Comparison of ENCODE assay signal across 8 cellular contexts in genomic region chr5:66958126-66958983, GRCh38.
A peak's percentile ranks its signal among the peaks of the same experiment; 100 is the strongest.
DNase-seq lines count a peak whose midpoint lies in the region; ATAC-seq, FAIRE-seq and TF ChIP-seq lines count a peak whose summit lies in the region.

No MANE protein-coding gene starts in this region.

- H3K9me3 ChIP-seq in liver (ENCODE audit: control insufficient read depth in 4 of 4, low read length in 3 of 4) = no peaks in the 10 kb centered on the region
- no peaks in the 10 kb centered on the region for H3K9me3 ChIP-seq in HepG2 (ENCODE audit: low read length)
- H3K9me3 ChIP-seq in neural cell (ENCODE audit: low read length) = no peaks in the 10 kb centered on the region
- H3K9me3 ChIP-seq in aorta (ENCODE audit: control insufficient read depth, low read length) = no peaks in the 10 kb centered on the region

- ATAC-seq in HepG2 (no peak), aorta (ENCODE audit: low FRiP score) (peak; percentile 72), GM18505 (IDR thresholded peaks at IDR 0.05; ENCODE audit: unreplicated experiment) (no peak)

- TF ChIP-seq EP300 in HepG2 (IDR thresholded peaks at IDR 0.05; ENCODE audit: low read depth in 2 of 2, low read length in 2 of 2) (no peak), HepG2 (CRISPR knock-in tag; IDR thresholded peaks at IDR 0.05; ENCODE audit: borderline replicate concordance) (no peak), neural cell (conservative IDR thresholded peaks at IDR 0.05; ENCODE audit: poor library complexity, severe bottlenecking) (no peak)

- no peak for TF ChIP-seq CTCF in liver (IDR thresholded peaks at IDR 0.05; ENCODE audit: low read depth, low read length, missing input control)
- TF ChIP-seq CTCF in HepG2 (CRISPR knock-in tag; IDR thresholded peaks at IDR 0.05) = no peak
- TF ChIP-seq CTCF in neural cell (IDR thresholded peaks at IDR 0.05; ENCODE audit: poor library complexity, severe bottlenecking) = no peak

- H3K27me3 ChIP-seq in liver (ENCODE audit: control insufficient read depth in 4 of 4, insufficient read depth in 4 of 4, low read length in 3 of 4) (no peaks in the 10 kb centered on the region), HepG2 (ENCODE audit: control insufficient read depth in 1 of 2, insufficient read depth in 2 of 2, low read length in 2 of 2) (peaks cover 0 to 4% of the 10 kb centered on the region in 2 experiments; a peak in 2 of 5 replicates), neural cell (ENCODE audit: insufficient read depth, low read depth, low read length) (no peaks in the 10 kb centered on the region), aorta (ENCODE audit: control insufficient read depth in 1 of 2, insufficient read depth in 2 of 2, low read length in 1 of 2) (no peaks in the 10 kb centered on the region)

- H3K79me2 ChIP-seq in HepG2 (ENCODE audit: insufficient read depth, low read length) = no peaks in the 10 kb centered on the region
- no peaks in the 10 kb centered on the region for H3K79me2 ChIP-seq in neural cell (replicated peaks; ENCODE audit: insufficient read depth, low read length)

- no peak overlapping the region for H3K4me2 ChIP-seq in HepG2 (ENCODE audit: low read depth, low read length)
- peak overlapping the region; percentile 43 for H3K4me2 ChIP-seq in neural cell (ENCODE audit: low read length)

- H3K4me3 ChIP-seq in liver (ENCODE audit: low read depth in 1 of 3, low read length in 3 of 3) (peak overlapping the region in 1 of 3 donors; percentile 4), HepG2 (replicated peaks in 1 of 3; ENCODE audit: insufficient read depth in 1 of 3, low read depth in 2 of 3, low read length in 3 of 3) (no peak overlapping the region), neural cell (ENCODE audit: low read length) (peak overlapping the region; percentile 55), aorta (ENCODE audit: low read length in 2 of 2) (peak overlapping the region; percentile 51 to 92)

- TF ChIP-seq RAD21 in liver (IDR thresholded peaks at IDR 0.05) = no peak
- TF ChIP-seq RAD21 in HepG2 (CRISPR knock-in tag; IDR thresholded peaks at IDR 0.05) = no peak
- no peak for TF ChIP-seq RAD21 in neural cell (conservative IDR thresholded peaks at IDR 0.05)

- in situ Hi-C loops in HepG2 (cut with HindIII; ENCODE audit: extremely low pct_ligation_motif_present, low pct_unique_long_range_greater_than_20kb) = no loop called here

- TF ChIP-seq POLR2A in HepG2 (IDR thresholded peaks at IDR 0.05; ENCODE audit: insufficient read depth in 1 of 2, low read depth in 2 of 2, low read length in 2 of 2) = no peak
- no peak for TF ChIP-seq POLR2A in GM18505 (IDR thresholded peaks at IDR 0.05; ENCODE audit: borderline replicate concordance, extremely low read depth, insufficient read depth, insufficient read length)

- no peak overlapping the region for H2AFZ ChIP-seq in HepG2 (ENCODE audit: low read length)
- no peak overlapping the region for H2AFZ ChIP-seq in neural cell (ENCODE audit: low read depth, low read length)

- no peaks in the 10 kb centered on the region for H3F3A ChIP-seq in neural cell (ENCODE audit: insufficient read depth, low read length, poor library complexity, severe bottlenecking)

- CTCF ChIA-PET in HepG2 (lab: Yijun Ruan, JAX; ENCODE audit: low intra/inter-chr PET ratio, low total read pairs) = no interaction called here

- intact Hi-C loops in HepG2 (cut with micrococcal nuclease; ENCODE audit: unreplicated experiment) = no loop called here
- intact Hi-C loops in aorta (cut with DNase I) = loop anchor here in 1 of 2 donors (2.0 kb wide), 1 partner anchor 46 kb away; no protein-coding TSS in a partner anchor

- no peaks in the 10 kb centered on the region for H3K36me3 ChIP-seq in liver (ENCODE audit: control insufficient read depth in 4 of 4, insufficient read depth in 3 of 4, low read depth in 1 of 4, low read length in 3 of 4)
- H3K36me3 ChIP-seq in HepG2 (replicated peaks in 1 of 2; ENCODE audit: control insufficient read depth in 1 of 2, insufficient read depth in 2 of 2, low read length in 2 of 2) = no peaks in the 10 kb centered on the region
- H3K36me3 ChIP-seq in neural cell (ENCODE audit: insufficient read depth, low read length) = no peaks in the 10 kb centered on the region
- H3K36me3 ChIP-seq in aorta (ENCODE audit: control insufficient read depth in 1 of 2, insufficient read depth in 2 of 2, low read length in 1 of 2) = no peaks in the 10 kb centered on the region

- FAIRE-seq in HepG2 (lab: Jason Lieb, UNC) = no peak

- BruUV-seq in HepG2 (replicated peaks; lab: Mats Ljungman, UMichigan) = no TSS peak

- H3K9me2 ChIP-seq in neural cell (ENCODE audit: insufficient read depth, low read length) = no peaks in the 10 kb centered on the region

- 72% methylated on average over 10 of the region's 10 CpGs for WGBS in liver
- WGBS in HepG2 (ENCODE audit: low lambda C conversion rate) = 35% methylated on average over 10 of the region's 10 CpGs
- WGBS in aorta, 2 donors = 3 to 4% methylated on average over 10 of the region's 10 CpGs

- H3K27ac ChIP-seq in liver (ENCODE audit: low read depth in 1 of 2, low read length in 2 of 2) = peak overlapping the region; percentile 33 to 54
- no peak overlapping the region for H3K27ac ChIP-seq in HepG2 (ENCODE audit: extremely low read length, insufficient read depth, low read length)
- H3K27ac ChIP-seq in neural cell (ENCODE audit: low read length) = no peak overlapping the region
- no peak overlapping the region for H3K27ac ChIP-seq in aorta (ENCODE audit: low read depth in 1 of 2, low read length in 2 of 2)

- no peak for DNase-seq in HepG2 (ENCODE audit: low spot score)
- DNase-seq in fibroblast of peridontal ligament (ENCODE audit: extremely low read depth) = peak; percentile 80
- DNase-seq in aorta = no peak
- no peak for DNase-seq in activated naive CD4-positive, alpha-beta T cell (lab: John Stamatoyannopoulos, UW)
- no peak for DNase-seq in MV-4-11 (lab: John Stamatoyannopoulos, UW)

- H4K20me1 ChIP-seq in HepG2 (ENCODE audit: insufficient read depth, low read length) (no peaks in the 10 kb centered on the region), neural cell (ENCODE audit: insufficient read depth) (no peaks in the 10 kb centered on the region)

- POLR2A ChIA-PET in HepG2 (lab: Yijun Ruan, JAX) = no interaction called here

- no peak overlapping the region for H3K9ac ChIP-seq in liver (ENCODE audit: low read depth in 1 of 2, low read length in 2 of 2)
- no peak overlapping the region for H3K9ac ChIP-seq in HepG2 (ENCODE audit: insufficient read depth, low read depth, low read length)
- H3K9ac ChIP-seq in neural cell (ENCODE audit: low read length) = no peak overlapping the region

- H3K4me1 ChIP-seq in liver (ENCODE audit: control insufficient read depth in 4 of 4, insufficient read depth in 4 of 4, low read length in 3 of 4) = peaks cover 2 to 25% (median 11%) of the 10 kb centered on the region in 4 donors
- peaks cover 25% of the 10 kb centered on the region for H3K4me1 ChIP-seq in HepG2 (ENCODE audit: insufficient read depth, low read length)
- H3K4me1 ChIP-seq in aorta (ENCODE audit: control insufficient read depth in 1 of 2, insufficient read depth in 2 of 2, low read length in 2 of 2) = peaks cover 1 to 2% of the 10 kb centered on the region in 2 donors

TF ChIP-seq in liver, 16 proteins besides CTCF, POLR2A, EP300 and RAD21 (continues in another document):
- TF ChIP-seq EGR1 (IDR thresholded peaks at IDR 0.05; ENCODE audit: low read depth in 2 of 2) (no peak), RXRA (IDR thresholded peaks at IDR 0.05) (no peak)

TF ChIP-seq in neural cell, 6 proteins besides CTCF, POLR2A, EP300 and RAD21:
- no peak for TF ChIP-seq MXI1 (conservative IDR thresholded peaks at IDR 0.05; ENCODE audit: poor library complexity, severe bottlenecking)
- no peak for TF ChIP-seq REST (IDR thresholded peaks at IDR 0.05; ENCODE audit: borderline replicate concordance)
- no peak for TF ChIP-seq POLR2AphosphoS5 (IDR thresholded peaks at IDR 0.05)
- TF ChIP-seq EZH2 (IDR thresholded peaks at IDR 0.05; ENCODE audit: borderline replicate concordance, insufficient read depth, low read length, poor library complexity, severe bottlenecking) = no peak
- no peak for TF ChIP-seq SMC3 (conservative IDR thresholded peaks at IDR 0.05; ENCODE audit: poor library complexity)
- TF ChIP-seq TAF1 (IDR thresholded peaks at IDR 0.05; ENCODE audit: low read depth) = no peak
TF ChIP-seq in neural cell: peak in this region for 0.

Comparison
In these comparisons a context has a peak if more than half of its experiments do, and no peak if none do; other contexts are left out.
1. H3K27ac ChIP-seq: peak in liver (2 of 2); none in HepG2 (single experiment), neural cell (single experiment) and aorta (0 of 2).
2. H3K4me3 ChIP-seq: peak in neural cell (single experiment) and aorta (2 of 2); none in HepG2 (0 of 3).